In the genomic region with DNA sequence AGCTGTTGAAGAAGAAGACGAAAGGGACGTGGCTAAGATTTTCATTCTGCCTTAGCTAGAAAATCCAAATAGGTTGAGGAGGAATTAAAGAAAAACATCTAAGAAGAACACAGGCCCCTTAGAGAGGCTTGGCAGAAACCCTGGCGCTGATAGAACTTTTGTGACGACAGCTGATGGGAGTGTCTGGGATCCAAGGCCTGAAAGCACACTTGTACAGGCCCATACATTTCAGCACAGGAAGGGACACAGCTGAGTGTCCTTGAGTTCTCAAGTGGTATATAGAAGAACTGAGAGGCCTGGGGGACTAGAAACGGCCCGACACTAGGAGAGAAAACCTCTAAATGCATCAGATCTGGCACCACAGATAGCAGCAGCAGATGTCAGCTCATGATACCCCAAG, we compare ENCODE assay signal across 28 cellular contexts. TPM values are rescaled to one million over a fixed set of nuclear protein-coding genes. Genes with fewer than 3 reads are reported as not detected.
"Had no signal": no experiment of that assay in that cellular context is flagged by ENCODE, and none has a peak within 500 bp of the region (broad histone marks: within the 10 kb centered on the region; RNA-seq: fewer than 3 reads in every experiment).

No MANE protein-coding gene starts in this region.

- H3K27me3 ChIP-seq: adrenal gland, ascending aorta, brain microvascular endothelial cell, foreskin keratinocyte, hepatocyte, right lobe of liver, stomach, suprapubic skin, transverse colon, vagina had no signal

- ATAC-seq: foreskin keratinocyte; mucosa of descending colon; right lobe of liver; stimulated activated effector memory CD8-positive, alpha-beta T cell treated with anti-CD3 and anti-CD28 coated beads, Interleukin-12 subunit alpha, Interleukin-12 subunit beta, amount 100 ng/mL, for 72 hours; WTC11 had no signal

- H3K9me3 Mint-ChIP-seq: central memory CD8-positive, alpha-beta T cell; immature natural killer cell; nephron progenitor cell; WTC11 had no signal

- H3K9me3 ChIP-seq: adrenal gland, ascending aorta, mucosa of descending colon, right lobe of liver, stomach, suprapubic skin, transverse colon, vagina had no signal

- H3K4me3 ChIP-seq: adrenal gland, ascending aorta, hepatocyte, mucosa of descending colon, right lobe of liver, skin epidermis, stomach, suprapubic skin, transverse colon, vagina had no signal

- H3K36me3 ChIP-seq: adrenal gland, ascending aorta, brain microvascular endothelial cell, right lobe of liver, stomach, suprapubic skin, transverse colon, vagina had no signal

- H3K4me1 Mint-ChIP-seq: immature natural killer cell, nephron progenitor cell had no signal

- H3K36me3 Mint-ChIP-seq: activated naive CD8-positive, alpha-beta T cell; immature natural killer cell; stimulated activated effector memory CD8-positive, alpha-beta T cell treated with anti-CD3 and anti-CD28 coated beads, Interleukin-12 subunit alpha, Interleukin-12 subunit beta, amount 100 ng/mL, for 72 hours; WTC11 had no signal

- H3K27ac ChIP-seq: adrenal gland, ascending aorta, brain microvascular endothelial cell, foreskin keratinocyte, right lobe of liver, skin epidermis, stomach, suprapubic skin, transverse colon, vagina had no signal

- H3K27ac Mint-ChIP-seq: activated naive CD8-positive, alpha-beta T cell; immature natural killer cell; nephron progenitor cell; stimulated activated effector memory CD8-positive, alpha-beta T cell treated with anti-CD3 and anti-CD28 coated beads, Interleukin-12 subunit alpha, Interleukin-12 subunit beta, amount 100 ng/mL, for 72 hours; WTC11 had no signal

- H3K27me3 Mint-ChIP-seq: central memory CD8-positive, alpha-beta T cell had no signal

- H3K4me3 Mint-ChIP-seq: activated naive CD8-positive, alpha-beta T cell; central memory CD8-positive, alpha-beta T cell; immature natural killer cell; nephron progenitor cell; stimulated activated effector memory CD8-positive, alpha-beta T cell treated with anti-CD3 and anti-CD28 coated beads, Interleukin-12 subunit alpha, Interleukin-12 subunit beta, amount 100 ng/mL, for 72 hours; WTC11 had no signal

- DNase-seq: activated T-cell treated with anti-CD3 and anti-CD28 coated beads, Interleukin-2, amount 50 U/mL, for 1 hour; adrenal gland; brain microvascular endothelial cell; effector memory CD4-positive, alpha-beta T cell; foreskin keratinocyte; immature natural killer cell; mesendoderm; mucosa of descending colon; nephron progenitor cell; occipital lobe; right lobe of liver; stimulated activated CD4-positive, alpha-beta T cell treated with anti-CD3 and anti-CD28 coated beads, Interleukin-1b, Interleukin-23, amount 100 ng/mL, for 48 hours; stomach; transverse colon had no signal

- H3K4me1 ChIP-seq: adrenal gland, ascending aorta, right lobe of liver, stomach, suprapubic skin had no signal

RNA-seq across cellular contexts. Expression of gene PRPS1L1, which starts 39.5 kb away (rescaled TPM):
- total RNA-seq: adrenal gland, ascending aorta, dermis microvascular lymphatic vessel endothelial cell, foreskin keratinocyte, glomerular endothelial cell, hepatocyte, kidney epithelial cell, liver, mucosa of descending colon, occipital lobe, right lobe of liver, stomach, transverse colon, vagina, WTC11 had no signal
- polyA plus RNA-seq: adrenal gland, esophagus, foreskin keratinocyte, hepatocyte, immature natural killer cell, liver, stomach had no signal
